In the genomic region with DNA sequence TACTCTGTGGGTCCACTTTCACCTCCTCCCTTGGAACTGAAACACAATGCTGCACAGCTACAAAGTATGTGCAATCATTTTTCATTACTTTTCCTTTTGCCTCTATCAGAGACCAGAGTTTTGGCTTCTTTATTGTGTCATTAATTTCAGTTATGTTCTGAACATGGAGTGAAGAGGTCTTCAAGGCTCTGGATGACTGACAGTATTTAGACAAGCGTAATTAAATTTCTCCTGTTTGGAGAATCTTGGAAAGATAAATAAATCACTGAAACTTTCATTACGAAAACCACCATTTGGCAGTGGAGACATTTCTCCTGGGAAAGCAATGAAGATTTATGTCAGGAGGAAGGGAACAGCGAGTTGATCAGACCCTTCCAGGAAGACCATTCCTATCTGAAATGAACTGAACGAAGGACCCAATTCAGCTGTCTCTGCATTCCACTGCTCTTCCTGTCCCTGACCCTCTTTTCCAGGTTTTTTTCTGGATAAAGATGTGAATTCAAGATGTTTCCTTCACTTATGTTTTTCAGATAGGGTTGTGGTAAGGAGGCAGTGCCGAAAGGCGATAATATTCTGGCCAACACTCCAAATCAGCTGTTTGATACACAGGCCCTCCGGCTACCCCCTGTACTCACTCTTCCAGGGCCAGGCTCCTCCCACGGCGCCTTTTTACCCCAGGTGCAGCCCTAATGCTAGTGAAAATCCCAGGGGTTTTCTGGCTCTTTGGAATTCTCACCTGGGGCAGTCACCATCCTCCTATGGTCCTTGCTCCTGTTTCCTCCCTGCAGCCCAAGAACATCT, we compare ENCODE assay signal across 22 cellular contexts.
"Had no signal": no experiment of that assay in that cellular context is flagged by ENCODE, and none has a peak within 500 bp of the region (broad histone marks: within the 10 kb centered on the region; RNA-seq: fewer than 3 reads in every experiment).

No MANE protein-coding gene starts in this region.

- H3K27ac ChIP-seq: body of pancreas, cardiac muscle cell, hepatocyte, parathyroid adenoma, testis, vagina, WERI-Rb-1 had no signal

- H3K79me2 ChIP-seq: hepatocyte, parathyroid adenoma had no signal

- H3K36me3 Mint-ChIP-seq: activated CD8-positive, alpha-beta memory T cell treated with anti-CD3 and anti-CD28 coated beads, Interleukin-2, amount 10 ng/mL, durations not matched to agents 7 days and 5 days; activated naive CD4-positive, alpha-beta T cell treated with anti-CD3 and anti-CD28 coated beads, Interleukin-2, amount 10 ng/mL, durations not matched to agents 7 days and 5 days; memory B cell; type B pancreatic cell had no signal

- DNase-seq: activated CD4-positive, alpha-beta T cell treated with anti-CD3 and anti-CD28 coated beads, Interleukin-2, amount 10 ng/mL, durations not matched to agents 7 days and 5 days; activated CD4-positive, CD25-positive, alpha-beta regulatory T cell treated with anti-CD3 and anti-CD28 coated beads, Interleukin-2, amount 50 U/mL, for 72 hours; activated CD8-positive, alpha-beta memory T cell treated with anti-CD3 and anti-CD28 coated beads, Interleukin-2, amount 10 ng/mL, durations not matched to agents 7 days and 5 days; activated CD8-positive, alpha-beta T cell treated with anti-CD3 and anti-CD28 coated beads for 36 hours; activated effector memory CD4-positive, alpha-beta T cell treated with anti-CD3 and anti-CD28 coated beads, Interleukin-2, amount 50 U/mL, for 16 hours; activated naive CD4-positive, alpha-beta T cell treated with anti-CD3 and anti-CD28 coated beads, Interleukin-2, amount 10 ng/mL, durations not matched to agents 7 days and 5 days; activated T-cell treated with anti-CD3 and anti-CD28 coated beads for 4 hours; amygdala; body of pancreas; kidney glomerular epithelial cell; nephron progenitor cell; stimulated activated CD4-positive, alpha-beta T cell treated with anti-CD3 and anti-CD28 coated beads, Interleukin-4, amount 100 ng/mL, for 1 hour; stimulated activated naive CD4-positive, alpha-beta T cell; T-helper 2 cell; testis; WERI-Rb-1 had no signal

- H3K27me3 ChIP-seq: body of pancreas, cardiac muscle cell, hepatocyte, testis, vagina had no signal

- H3K4me1 Mint-ChIP-seq: activated CD4-positive, alpha-beta T cell treated with anti-CD3 and anti-CD28 coated beads, Interleukin-2, amount 10 ng/mL, durations not matched to agents 7 days and 5 days; activated CD8-positive, alpha-beta memory T cell treated with anti-CD3 and anti-CD28 coated beads, Interleukin-2, amount 10 ng/mL, durations not matched to agents 7 days and 5 days; activated naive CD4-positive, alpha-beta T cell treated with anti-CD3 and anti-CD28 coated beads, Interleukin-2, amount 10 ng/mL, durations not matched to agents 7 days and 5 days; memory B cell had no signal

- H2AFZ ChIP-seq: hepatocyte, parathyroid adenoma had no signal

- H3K9ac ChIP-seq: parathyroid adenoma had no signal

- H3K4me3 ChIP-seq: body of pancreas, cardiac muscle cell, hepatocyte, testis, vagina had no signal

- ATAC-seq: activated CD8-positive, alpha-beta memory T cell treated with anti-CD3 and anti-CD28 coated beads, Interleukin-2, amount 10 ng/mL, durations not matched to agents 7 days and 5 days; activated CD8-positive, alpha-beta T cell treated with anti-CD3 and anti-CD28 coated beads for 36 hours; body of pancreas had no signal

- H3K27me3 Mint-ChIP-seq: activated CD8-positive, alpha-beta memory T cell treated with anti-CD3 and anti-CD28 coated beads, Interleukin-2, amount 10 ng/mL, durations not matched to agents 7 days and 5 days; type B pancreatic cell had no signal

- H3K4me3 Mint-ChIP-seq: activated CD4-positive, alpha-beta T cell treated with anti-CD3 and anti-CD28 coated beads, Interleukin-2, amount 10 ng/mL, durations not matched to agents 7 days and 5 days; activated CD8-positive, alpha-beta memory T cell treated with anti-CD3 and anti-CD28 coated beads, Interleukin-2, amount 10 ng/mL, durations not matched to agents 7 days and 5 days; activated CD8-positive, alpha-beta T cell treated with anti-CD3 and anti-CD28 coated beads for 36 hours; activated naive CD4-positive, alpha-beta T cell treated with anti-CD3 and anti-CD28 coated beads, Interleukin-2, amount 10 ng/mL, durations not matched to agents 7 days and 5 days; memory B cell; nephron progenitor cell; type B pancreatic cell had no signal

- H3K4me2 ChIP-seq: hepatocyte had no signal

- H3K4me1 ChIP-seq: body of pancreas, parathyroid adenoma, testis, vagina had no signal

- H3K27ac Mint-ChIP-seq: activated CD4-positive, alpha-beta T cell treated with anti-CD3 and anti-CD28 coated beads, Interleukin-2, amount 10 ng/mL, durations not matched to agents 7 days and 5 days; activated CD8-positive, alpha-beta memory T cell treated with anti-CD3 and anti-CD28 coated beads, Interleukin-2, amount 10 ng/mL, durations not matched to agents 7 days and 5 days; activated CD8-positive, alpha-beta T cell treated with anti-CD3 and anti-CD28 coated beads for 36 hours; activated naive CD4-positive, alpha-beta T cell treated with anti-CD3 and anti-CD28 coated beads, Interleukin-2, amount 10 ng/mL, durations not matched to agents 7 days and 5 days; memory B cell; nephron progenitor cell; type B pancreatic cell had no signal

- H3K36me3 ChIP-seq: cardiac muscle cell, vagina, WERI-Rb-1 had no signal

- H3K9me3 ChIP-seq: testis, vagina had no signal
